In the genomic region with DNA sequence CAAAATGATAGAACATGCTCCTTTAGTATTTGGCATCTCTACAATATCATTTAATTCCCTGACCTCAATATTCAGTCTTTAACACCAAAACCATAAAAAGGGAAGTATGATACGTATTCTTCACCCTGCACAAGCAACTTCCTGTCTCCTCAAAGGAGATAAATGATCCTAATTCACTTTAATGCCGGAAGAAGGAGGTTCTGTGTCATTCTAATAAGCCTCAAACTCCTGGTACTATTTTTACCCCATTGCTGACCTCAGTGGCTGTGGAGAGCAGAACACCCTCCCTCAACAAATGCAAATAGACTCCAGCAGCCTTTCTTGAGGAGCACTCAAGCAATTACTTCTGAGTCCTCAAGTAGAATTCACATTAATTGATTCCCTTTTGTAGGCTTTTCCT, we compare ENCODE assay signal across 1 cellular context.
TF ChIP-seq lines count a peak whose summit lies in the region.

No MANE protein-coding gene starts in this region.

TF ChIP-seq in HepG2, 621 proteins besides CTCF, POLR2A, EP300 and RAD21 (continued from another document):
- TF ChIP-seq SIX4 (CRISPR knock-in tag; IDR thresholded peaks at IDR 0.05) (no peak), ZSCAN21 (CRISPR knock-in tag; IDR thresholded peaks at IDR 0.05; ENCODE audit: borderline replicate concordance) (no peak), ZNF367 (CRISPR knock-in tag; IDR thresholded peaks at IDR 0.05; ENCODE audit: borderline replicate concordance) (no peak), TGIF2 (CRISPR knock-in tag; IDR thresholded peaks at IDR 0.05) (no peak), GATAD1 (CRISPR knock-in tag; IDR thresholded peaks at IDR 0.05) (no peak), SP2 (CRISPR knock-in tag; IDR thresholded peaks at IDR 0.05) (no peak), ZNF17 (CRISPR knock-in tag; IDR thresholded peaks at IDR 0.05) (no peak), POLR2AphosphoS2 (IDR thresholded peaks at IDR 0.05; ENCODE audit: low read depth, low read length) (no peak)
- TF ChIP-seq, protein P1, sequence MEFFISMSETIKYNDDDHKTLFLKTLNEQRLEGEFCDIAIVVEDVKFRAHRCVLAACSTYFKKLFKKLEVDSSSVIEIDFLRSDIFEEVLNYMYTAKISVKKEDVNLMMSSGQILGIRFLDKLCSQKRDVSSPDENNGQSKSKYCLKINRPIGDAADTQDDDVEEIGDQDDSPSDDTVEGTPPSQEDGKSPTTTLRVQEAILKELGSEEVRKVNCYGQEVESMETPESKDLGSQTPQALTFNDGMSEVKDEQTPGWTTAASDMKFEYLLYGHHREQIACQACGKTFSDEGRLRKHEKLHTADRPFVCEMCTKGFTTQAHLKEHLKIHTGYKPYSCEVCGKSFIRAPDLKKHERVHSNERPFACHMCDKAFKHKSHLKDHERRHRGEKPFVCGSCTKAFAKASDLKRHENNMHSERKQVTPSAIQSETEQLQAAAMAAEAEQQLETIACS (CRISPR knock-in tag; IDR thresholded peaks at IDR 0.05) = no peak
